ENCODE assay signal across 1 cellular context in the genomic region with DNA sequence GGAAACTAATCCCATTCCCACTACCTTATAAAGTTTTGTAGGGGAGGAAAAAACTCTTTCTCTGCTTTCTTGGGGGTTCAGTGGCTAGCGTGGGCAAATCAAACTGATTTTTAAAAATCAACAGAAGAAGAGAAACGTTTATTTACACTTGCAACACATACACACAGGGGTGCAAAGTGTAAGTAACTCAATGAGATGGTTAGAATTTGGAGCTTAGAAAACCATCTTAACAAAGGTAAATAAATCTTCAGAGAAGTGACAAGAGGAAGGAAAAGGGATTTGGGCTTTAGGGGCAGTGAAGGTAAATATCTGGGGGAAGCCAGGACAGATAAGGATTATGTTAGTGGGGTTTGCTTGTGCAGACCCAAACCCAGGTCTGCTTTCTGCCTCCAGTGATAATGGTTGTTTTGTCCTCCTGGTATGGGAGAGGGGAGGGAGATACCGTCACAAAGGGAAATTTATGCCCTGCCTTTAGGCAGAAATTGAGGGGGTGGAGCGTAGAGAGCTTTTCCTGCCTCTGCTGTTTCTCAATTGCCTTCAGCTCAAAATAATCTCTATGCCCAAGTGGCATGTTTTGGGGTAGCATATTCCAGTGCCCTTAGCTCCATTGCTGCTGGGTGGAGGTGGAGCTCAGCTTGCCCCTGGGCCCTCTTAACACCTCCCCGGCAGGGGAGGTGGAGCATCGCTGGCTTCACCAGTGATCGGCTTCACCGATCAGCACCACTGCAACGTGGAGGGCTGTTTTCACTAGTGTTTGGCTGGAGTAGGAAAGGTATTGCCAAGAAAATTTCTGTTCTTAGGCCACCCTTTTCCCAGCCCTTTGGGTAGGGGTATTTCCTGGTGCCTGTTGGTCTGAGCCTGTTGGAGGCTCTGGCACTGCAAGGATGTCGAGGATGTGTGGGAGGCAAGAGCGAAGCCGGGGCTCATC.
A peak's percentile ranks its signal among the peaks of the same experiment; 100 is the strongest.
TF ChIP-seq lines count a peak whose summit lies in the region.

No MANE protein-coding gene starts in this region.

TF ChIP-seq in HepG2, 621 proteins besides CTCF, POLR2A, EP300 and RAD21 (continued from another document and continues in another):
- TF ChIP-seq, protein P1, sequence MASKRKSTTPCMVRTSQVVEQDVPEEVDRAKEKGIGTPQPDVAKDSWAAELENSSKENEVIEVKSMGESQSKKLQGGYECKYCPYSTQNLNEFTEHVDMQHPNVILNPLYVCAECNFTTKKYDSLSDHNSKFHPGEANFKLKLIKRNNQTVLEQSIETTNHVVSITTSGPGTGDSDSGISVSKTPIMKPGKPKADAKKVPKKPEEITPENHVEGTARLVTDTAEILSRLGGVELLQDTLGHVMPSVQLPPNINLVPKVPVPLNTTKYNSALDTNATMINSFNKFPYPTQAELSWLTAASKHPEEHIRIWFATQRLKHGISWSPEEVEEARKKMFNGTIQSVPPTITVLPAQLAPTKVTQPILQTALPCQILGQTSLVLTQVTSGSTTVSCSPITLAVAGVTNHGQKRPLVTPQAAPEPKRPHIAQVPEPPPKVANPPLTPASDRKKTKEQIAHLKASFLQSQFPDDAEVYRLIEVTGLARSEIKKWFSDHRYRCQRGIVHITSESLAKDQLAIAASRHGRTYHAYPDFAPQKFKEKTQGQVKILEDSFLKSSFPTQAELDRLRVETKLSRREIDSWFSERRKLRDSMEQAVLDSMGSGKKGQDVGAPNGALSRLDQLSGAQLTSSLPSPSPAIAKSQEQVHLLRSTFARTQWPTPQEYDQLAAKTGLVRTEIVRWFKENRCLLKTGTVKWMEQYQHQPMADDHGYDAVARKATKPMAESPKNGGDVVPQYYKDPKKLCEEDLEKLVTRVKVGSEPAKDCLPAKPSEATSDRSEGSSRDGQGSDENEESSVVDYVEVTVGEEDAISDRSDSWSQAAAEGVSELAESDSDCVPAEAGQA (IDR thresholded peaks at IDR 0.05; ENCODE audit: low read depth), result no peak
- TF ChIP-seq, protein P1 (CRISPR knock-in tag; IDR thresholded peaks at IDR 0.05; ENCODE audit: borderline replicate concordance), result no peak
- TF ChIP-seq, protein P2, sequence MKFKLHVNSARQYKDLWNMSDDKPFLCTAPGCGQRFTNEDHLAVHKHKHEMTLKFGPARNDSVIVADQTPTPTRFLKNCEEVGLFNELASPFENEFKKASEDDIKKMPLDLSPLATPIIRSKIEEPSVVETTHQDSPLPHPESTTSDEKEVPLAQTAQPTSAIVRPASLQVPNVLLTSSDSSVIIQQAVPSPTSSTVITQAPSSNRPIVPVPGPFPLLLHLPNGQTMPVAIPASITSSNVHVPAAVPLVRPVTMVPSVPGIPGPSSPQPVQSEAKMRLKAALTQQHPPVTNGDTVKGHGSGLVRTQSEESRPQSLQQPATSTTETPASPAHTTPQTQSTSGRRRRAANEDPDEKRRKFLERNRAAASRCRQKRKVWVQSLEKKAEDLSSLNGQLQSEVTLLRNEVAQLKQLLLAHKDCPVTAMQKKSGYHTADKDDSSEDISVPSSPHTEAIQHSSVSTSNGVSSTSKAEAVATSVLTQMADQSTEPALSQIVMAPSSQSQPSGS (CRISPR knock-in tag; IDR thresholded peaks at IDR 0.05), result no peak
- TF ChIP-seq MAFK (conservative IDR thresholded peaks at IDR 0.05 in 1 of 2, IDR thresholded peaks at IDR 0.05 in 1 of 2; ENCODE audit: low read length in 2 of 2) (no peak), ZNF543 (CRISPR knock-in tag; IDR thresholded peaks at IDR 0.05) (0 out of 2 replicates have a peak, but pooled peaks have one; percentile 39), ZNF552 (CRISPR knock-in tag; IDR thresholded peaks at IDR 0.05; ENCODE audit: borderline replicate concordance) (peak; percentile 2; the same call in 1 of the 2 replicates), NONO (IDR thresholded peaks at IDR 0.05) (no peak), NONO (CRISPR knock-in tag; conservative IDR thresholded peaks at IDR 0.05) (peak; percentile 90), ZNF776 (CRISPR knock-in tag; IDR thresholded peaks at IDR 0.05) (no peak), ZC3H4 (CRISPR knock-in tag; IDR thresholded peaks at IDR 0.05; ENCODE audit: borderline replicate concordance) (no peak), KLF11 (CRISPR knock-in tag; IDR thresholded peaks at IDR 0.05) (no peak), NCOR1 (IDR thresholded peaks at IDR 0.05; ENCODE audit: borderline replicate concordance, low read length) (peak; percentile 72; the same call in 1 of the 2 replicates), NCOA2 (CRISPR knock-in tag; IDR thresholded peaks at IDR 0.05) (peak; percentile 60), ESRRA (CRISPR knock-in tag; IDR thresholded peaks at IDR 0.05; ENCODE audit: low read depth) (no peak), SYNCRIP (IDR thresholded peaks at IDR 0.05; ENCODE audit: insufficient read depth, low read depth, low read length) (no peak), FOXP1 (IDR thresholded peaks at IDR 0.05) (0 out of 2 replicates have a peak, but pooled peaks have one; percentile 50), FOXP1 (CRISPR knock-in tag; IDR thresholded peaks at IDR 0.05) (peak; percentile 85), SMARCC2 (IDR thresholded peaks at IDR 0.05) (no peak), ARNT (IDR thresholded peaks at IDR 0.05) (no peak), SOX13 (IDR thresholded peaks at IDR 0.05) (no peak), SOX13 (CRISPR knock-in tag; conservative IDR thresholded peaks at IDR 0.05 in 1 of 2, IDR thresholded peaks at IDR 0.05 in 1 of 2) (peak in 1 of 2 experiments; percentile 77; a peak in 2 of 4 replicates), ZNF335 (CRISPR knock-in tag; IDR thresholded peaks at IDR 0.05) (0 out of 2 replicates have a peak, but pooled peaks have one; percentile 29), KLF9 (CRISPR knock-in tag; IDR thresholded peaks at IDR 0.05; ENCODE audit: low read depth) (no peak; the same call in 1 of the 2 replicates), ZSCAN29 (CRISPR knock-in tag; conservative IDR thresholded peaks at IDR 0.05) (peak; percentile 79), ZNF337 (CRISPR knock-in tag; IDR thresholded peaks at IDR 0.05; ENCODE audit: borderline replicate concordance, low read depth) (no peak), ZNF660 (CRISPR knock-in tag; IDR thresholded peaks at IDR 0.05; ENCODE audit: borderline replicate concordance, low read depth) (no peak), ASH2L (IDR thresholded peaks at IDR 0.05; ENCODE audit: insufficient read length, low read depth, low read length) (peak; percentile 94), ZNF235 (CRISPR knock-in tag; IDR thresholded peaks at IDR 0.05; ENCODE audit: borderline replicate concordance) (no peak), PHF5A (CRISPR knock-in tag; IDR thresholded peaks at IDR 0.05; ENCODE audit: low read depth, unreplicated experiment) (no peak)
- TF ChIP-seq, protein P3, sequence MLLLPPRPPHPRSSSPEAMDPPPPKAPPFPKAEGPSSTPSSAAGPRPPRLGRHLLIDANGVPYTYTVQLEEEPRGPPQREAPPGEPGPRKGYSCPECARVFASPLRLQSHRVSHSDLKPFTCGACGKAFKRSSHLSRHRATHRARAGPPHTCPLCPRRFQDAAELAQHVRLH (CRISPR knock-in tag; IDR thresholded peaks at IDR 0.05; ENCODE audit: borderline replicate concordance, low read depth), result no peak; the same call in 1 of the 2 replicates
- TF ChIP-seq, protein P4, sequence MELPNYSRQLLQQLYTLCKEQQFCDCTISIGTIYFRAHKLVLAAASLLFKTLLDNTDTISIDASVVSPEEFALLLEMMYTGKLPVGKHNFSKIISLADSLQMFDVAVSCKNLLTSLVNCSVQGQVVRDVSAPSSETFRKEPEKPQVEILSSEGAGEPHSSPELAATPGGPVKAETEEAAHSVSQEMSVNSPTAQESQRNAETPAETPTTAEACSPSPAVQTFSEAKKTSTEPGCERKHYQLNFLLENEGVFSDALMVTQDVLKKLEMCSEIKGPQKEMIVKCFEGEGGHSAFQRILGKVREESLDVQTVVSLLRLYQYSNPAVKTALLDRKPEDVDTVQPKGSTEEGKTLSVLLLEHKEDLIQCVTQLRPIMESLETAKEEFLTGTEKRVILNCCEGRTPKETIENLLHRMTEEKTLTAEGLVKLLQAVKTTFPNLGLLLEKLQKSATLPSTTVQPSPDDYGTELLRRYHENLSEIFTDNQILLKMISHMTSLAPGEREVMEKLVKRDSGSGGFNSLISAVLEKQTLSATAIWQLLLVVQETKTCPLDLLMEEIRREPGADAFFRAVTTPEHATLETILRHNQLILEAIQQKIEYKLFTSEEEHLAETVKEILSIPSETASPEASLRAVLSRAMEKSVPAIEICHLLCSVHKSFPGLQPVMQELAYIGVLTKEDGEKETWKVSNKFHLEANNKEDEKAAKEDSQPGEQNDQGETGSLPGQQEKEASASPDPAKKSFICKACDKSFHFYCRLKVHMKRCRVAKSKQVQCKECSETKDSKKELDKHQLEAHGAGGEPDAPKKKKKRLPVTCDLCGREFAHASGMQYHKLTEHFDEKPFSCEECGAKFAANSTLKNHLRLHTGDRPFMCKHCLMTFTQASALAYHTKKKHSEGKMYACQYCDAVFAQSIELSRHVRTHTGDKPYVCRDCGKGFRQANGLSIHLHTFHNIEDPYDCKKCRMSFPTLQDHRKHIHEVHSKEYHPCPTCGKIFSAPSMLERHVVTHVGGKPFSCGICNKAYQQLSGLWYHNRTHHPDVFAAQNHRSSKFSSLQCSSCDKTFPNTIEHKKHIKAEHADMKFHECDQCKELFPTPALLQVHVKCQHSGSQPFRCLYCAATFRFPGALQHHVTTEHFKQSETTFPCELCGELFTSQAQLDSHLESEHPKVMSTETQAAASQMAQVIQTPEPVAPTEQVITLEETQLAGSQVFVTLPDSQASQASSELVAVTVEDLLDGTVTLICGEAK (IDR thresholded peaks at IDR 0.05), result no peak
- TF ChIP-seq, protein P4 (CRISPR knock-in tag; IDR thresholded peaks at IDR 0.05), result 0 out of 2 replicates have a peak, but pooled peaks have one; percentile 47
- TF ChIP-seq, protein P5, sequence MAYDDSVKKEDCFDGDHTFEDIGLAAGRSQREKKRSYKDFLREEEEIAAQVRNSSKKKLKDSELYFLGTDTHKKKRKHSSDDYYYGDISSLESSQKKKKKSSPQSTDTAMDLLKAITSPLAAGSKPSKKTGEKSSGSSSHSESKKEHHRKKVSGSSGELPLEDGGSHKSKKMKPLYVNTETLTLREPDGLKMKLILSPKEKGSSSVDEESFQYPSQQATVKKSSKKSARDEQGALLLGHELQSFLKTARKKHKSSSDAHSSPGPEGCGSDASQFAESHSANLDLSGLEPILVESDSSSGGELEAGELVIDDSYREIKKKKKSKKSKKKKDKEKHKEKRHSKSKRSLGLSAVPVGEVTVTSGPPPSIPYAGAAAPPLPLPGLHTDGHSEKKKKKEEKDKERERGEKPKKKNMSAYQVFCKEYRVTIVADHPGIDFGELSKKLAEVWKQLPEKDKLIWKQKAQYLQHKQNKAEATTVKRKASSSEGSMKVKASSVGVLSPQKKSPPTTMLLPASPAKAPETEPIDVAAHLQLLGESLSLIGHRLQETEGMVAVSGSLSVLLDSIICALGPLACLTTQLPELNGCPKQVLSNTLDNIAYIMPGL (CRISPR knock-in tag; IDR thresholded peaks at IDR 0.05; ENCODE audit: borderline replicate concordance in 1 of 2, low read depth in 1 of 2), result peak in 1 of 2 experiments; percentile 20; a peak in 1 of 4 replicates
- TF ChIP-seq, protein P6, sequence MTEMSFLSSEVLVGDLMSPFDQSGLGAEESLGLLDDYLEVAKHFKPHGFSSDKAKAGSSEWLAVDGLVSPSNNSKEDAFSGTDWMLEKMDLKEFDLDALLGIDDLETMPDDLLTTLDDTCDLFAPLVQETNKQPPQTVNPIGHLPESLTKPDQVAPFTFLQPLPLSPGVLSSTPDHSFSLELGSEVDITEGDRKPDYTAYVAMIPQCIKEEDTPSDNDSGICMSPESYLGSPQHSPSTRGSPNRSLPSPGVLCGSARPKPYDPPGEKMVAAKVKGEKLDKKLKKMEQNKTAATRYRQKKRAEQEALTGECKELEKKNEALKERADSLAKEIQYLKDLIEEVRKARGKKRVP (CRISPR knock-in tag; IDR thresholded peaks at IDR 0.05), result peak in 1 of 2 experiments; percentile 56; a peak in 1 of 4 replicates
